In genomic region chr10:104337527-104337984, GRCh38 we compare ENCODE assay signal across 1 cellular context.
TF ChIP-seq lines count a peak whose summit lies in the region.

No MANE protein-coding gene starts in this region.

TF ChIP-seq in HepG2, 621 proteins besides CTCF, POLR2A, EP300 and RAD21:
- TF ChIP-seq SIX4 (CRISPR knock-in tag; IDR thresholded peaks at IDR 0.05) (no peak), PITX1 (CRISPR knock-in tag; IDR thresholded peaks at IDR 0.05) (no peak), MAZ (IDR thresholded peaks at IDR 0.05; ENCODE audit: borderline replicate concordance, low read depth, low read length) (no peak), MAZ (CRISPR knock-in tag; IDR thresholded peaks at IDR 0.05; ENCODE audit: low read depth) (peak; percentile 20; the same call in 1 of the 2 replicates), ELF4 (CRISPR knock-in tag; IDR thresholded peaks at IDR 0.05; ENCODE audit: borderline replicate concordance) (no peak), RFX1 (IDR thresholded peaks at IDR 0.05) (no peak), ZNF614 (CRISPR knock-in tag; IDR thresholded peaks at IDR 0.05; ENCODE audit: borderline replicate concordance) (0 out of 2 replicates have a peak, but pooled peaks have one; percentile 5), ZNF263 (CRISPR knock-in tag; IDR thresholded peaks at IDR 0.05) (0 out of 2 replicates have a peak, but pooled peaks have one; percentile 37), RFXAP (CRISPR knock-in tag; IDR thresholded peaks at IDR 0.05; ENCODE audit: borderline replicate concordance) (0 out of 2 replicates have a peak, but pooled peaks have one; percentile 28), ZNF317 (CRISPR knock-in tag; IDR thresholded peaks at IDR 0.05) (0 out of 2 replicates have a peak, but pooled peaks have one; percentile 44), ZEB1 (IDR thresholded peaks at IDR 0.05; ENCODE audit: insufficient replicate concordance, low read depth) (peak; percentile 8), HDAC1 (CRISPR knock-in tag; IDR thresholded peaks at IDR 0.05) (0 out of 2 replicates have a peak, but pooled peaks have one; percentile 5), ZNF816 (CRISPR knock-in tag; IDR thresholded peaks at IDR 0.05; ENCODE audit: borderline replicate concordance) (0 out of 2 replicates have a peak, but pooled peaks have one; percentile 29), SNAPC4 (CRISPR knock-in tag; IDR thresholded peaks at IDR 0.05) (0 out of 2 replicates have a peak, but pooled peaks have one; percentile 11), ZNF30 (CRISPR knock-in tag; IDR thresholded peaks at IDR 0.05) (0 out of 2 replicates have a peak, but pooled peaks have one; percentile 41), MED1 (CRISPR knock-in tag; IDR thresholded peaks at IDR 0.05) (0 out of 2 replicates have a peak, but pooled peaks have one; percentile 8), GPN1 (CRISPR knock-in tag; IDR thresholded peaks at IDR 0.05; ENCODE audit: borderline replicate concordance) (no peak), ZNF414 (CRISPR knock-in tag; IDR thresholded peaks at IDR 0.05) (0 out of 2 replicates have a peak, but pooled peaks have one; percentile 33), ZC3H13 (CRISPR knock-in tag; IDR thresholded peaks at IDR 0.05) (no peak), REST (IDR thresholded peaks at IDR 0.05; ENCODE audit: borderline replicate concordance in 1 of 2, low read depth in 1 of 2, low read length in 2 of 2) (no peak)
- TF ChIP-seq, protein P1, sequence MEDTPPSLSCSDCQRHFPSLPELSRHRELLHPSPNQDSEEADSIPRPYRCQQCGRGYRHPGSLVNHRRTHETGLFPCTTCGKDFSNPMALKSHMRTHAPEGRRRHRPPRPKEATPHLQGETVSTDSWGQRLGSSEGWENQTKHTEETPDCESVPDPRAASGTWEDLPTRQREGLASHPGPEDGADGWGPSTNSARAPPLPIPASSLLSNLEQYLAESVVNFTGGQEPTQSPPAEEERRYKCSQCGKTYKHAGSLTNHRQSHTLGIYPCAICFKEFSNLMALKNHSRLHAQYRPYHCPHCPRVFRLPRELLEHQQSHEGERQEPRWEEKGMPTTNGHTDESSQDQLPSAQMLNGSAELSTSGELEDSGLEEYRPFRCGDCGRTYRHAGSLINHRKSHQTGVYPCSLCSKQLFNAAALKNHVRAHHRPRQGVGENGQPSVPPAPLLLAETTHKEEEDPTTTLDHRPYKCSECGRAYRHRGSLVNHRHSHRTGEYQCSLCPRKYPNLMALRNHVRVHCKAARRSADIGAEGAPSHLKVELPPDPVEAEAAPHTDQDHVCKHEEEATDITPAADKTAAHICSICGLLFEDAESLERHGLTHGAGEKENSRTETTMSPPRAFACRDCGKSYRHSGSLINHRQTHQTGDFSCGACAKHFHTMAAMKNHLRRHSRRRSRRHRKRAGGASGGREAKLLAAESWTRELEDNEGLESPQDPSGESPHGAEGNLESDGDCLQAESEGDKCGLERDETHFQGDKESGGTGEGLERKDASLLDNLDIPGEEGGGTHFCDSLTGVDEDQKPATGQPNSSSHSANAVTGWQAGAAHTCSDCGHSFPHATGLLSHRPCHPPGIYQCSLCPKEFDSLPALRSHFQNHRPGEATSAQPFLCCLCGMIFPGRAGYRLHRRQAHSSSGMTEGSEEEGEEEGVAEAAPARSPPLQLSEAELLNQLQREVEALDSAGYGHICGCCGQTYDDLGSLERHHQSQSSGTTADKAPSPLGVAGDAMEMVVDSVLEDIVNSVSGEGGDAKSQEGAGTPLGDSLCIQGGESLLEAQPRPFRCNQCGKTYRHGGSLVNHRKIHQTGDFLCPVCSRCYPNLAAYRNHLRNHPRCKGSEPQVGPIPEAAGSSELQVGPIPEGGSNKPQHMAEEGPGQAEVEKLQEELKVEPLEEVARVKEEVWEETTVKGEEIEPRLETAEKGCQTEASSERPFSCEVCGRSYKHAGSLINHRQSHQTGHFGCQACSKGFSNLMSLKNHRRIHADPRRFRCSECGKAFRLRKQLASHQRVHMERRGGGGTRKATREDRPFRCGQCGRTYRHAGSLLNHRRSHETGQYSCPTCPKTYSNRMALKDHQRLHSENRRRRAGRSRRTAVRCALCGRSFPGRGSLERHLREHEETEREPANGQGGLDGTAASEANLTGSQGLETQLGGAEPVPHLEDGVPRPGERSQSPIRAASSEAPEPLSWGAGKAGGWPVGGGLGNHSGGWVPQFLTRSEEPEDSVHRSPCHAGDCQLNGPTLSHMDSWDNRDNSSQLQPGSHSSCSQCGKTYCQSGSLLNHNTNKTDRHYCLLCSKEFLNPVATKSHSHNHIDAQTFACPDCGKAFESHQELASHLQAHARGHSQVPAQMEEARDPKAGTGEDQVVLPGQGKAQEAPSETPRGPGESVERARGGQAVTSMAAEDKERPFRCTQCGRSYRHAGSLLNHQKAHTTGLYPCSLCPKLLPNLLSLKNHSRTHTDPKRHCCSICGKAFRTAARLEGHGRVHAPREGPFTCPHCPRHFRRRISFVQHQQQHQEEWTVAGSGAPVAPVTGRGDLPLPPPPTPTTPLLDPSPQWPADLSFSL (CRISPR knock-in tag; IDR thresholded peaks at IDR 0.05): peak; percentile 17; the same call in 1 of the 2 replicates
- TF ChIP-seq, protein P2, sequence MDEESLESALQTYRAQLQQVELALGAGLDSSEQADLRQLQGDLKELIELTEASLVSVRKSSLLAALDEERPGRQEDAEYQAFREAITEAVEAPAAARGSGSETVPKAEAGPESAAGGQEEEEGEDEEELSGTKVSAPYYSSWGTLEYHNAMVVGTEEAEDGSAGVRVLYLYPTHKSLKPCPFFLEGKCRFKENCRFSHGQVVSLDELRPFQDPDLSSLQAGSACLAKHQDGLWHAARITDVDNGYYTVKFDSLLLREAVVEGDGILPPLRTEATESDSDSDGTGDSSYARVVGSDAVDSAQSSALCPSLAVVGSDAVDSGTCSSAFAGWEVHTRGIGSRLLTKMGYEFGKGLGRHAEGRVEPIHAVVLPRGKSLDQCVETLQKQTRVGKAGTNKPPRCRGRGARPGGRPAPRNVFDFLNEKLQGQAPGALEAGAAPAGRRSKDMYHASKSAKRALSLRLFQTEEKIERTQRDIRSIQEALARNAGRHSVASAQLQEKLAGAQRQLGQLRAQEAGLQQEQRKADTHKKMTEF (CRISPR knock-in tag; IDR thresholded peaks at IDR 0.05): 0 out of 2 replicates have a peak, but pooled peaks have one; percentile 11
